Comparison of ENCODE assay signal across 1 cellular context in the genomic region with DNA sequence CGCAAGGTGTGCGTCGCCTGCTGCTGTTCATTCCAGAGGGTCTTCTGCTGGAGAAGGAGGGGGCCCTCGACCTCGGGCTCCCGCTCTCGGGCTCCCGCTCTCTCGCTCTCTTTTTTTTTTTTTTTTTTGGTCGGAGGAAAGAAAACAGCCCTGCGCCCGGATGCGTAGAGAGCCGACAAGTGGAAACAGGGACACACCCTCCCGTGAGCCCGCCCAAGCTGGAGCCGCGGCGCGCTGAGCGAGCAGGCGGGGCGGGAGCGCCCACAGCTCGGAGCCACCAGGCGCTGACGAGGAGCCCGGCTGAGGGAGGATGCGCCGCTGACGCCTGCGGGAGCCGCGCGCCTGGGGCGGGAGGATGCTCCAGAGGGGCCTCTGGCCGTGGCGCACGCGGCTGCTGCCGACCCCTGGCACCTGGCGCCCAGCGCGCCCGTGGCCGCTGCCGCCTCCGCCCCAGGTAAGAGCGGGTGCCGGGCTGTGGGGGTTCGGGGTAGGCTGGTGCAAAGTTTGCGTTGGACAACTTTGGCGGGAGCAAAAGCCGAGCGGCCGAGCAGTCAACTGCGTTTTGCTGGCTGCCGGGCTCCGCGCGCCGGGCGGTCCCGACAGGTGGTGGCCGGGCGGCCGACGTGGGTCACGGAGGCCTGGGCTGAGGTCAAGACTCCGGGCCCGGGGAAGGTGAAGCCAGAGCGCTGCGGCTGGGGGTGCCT.
TF ChIP-seq lines count a peak whose summit lies in the region.

A gene with protein sequence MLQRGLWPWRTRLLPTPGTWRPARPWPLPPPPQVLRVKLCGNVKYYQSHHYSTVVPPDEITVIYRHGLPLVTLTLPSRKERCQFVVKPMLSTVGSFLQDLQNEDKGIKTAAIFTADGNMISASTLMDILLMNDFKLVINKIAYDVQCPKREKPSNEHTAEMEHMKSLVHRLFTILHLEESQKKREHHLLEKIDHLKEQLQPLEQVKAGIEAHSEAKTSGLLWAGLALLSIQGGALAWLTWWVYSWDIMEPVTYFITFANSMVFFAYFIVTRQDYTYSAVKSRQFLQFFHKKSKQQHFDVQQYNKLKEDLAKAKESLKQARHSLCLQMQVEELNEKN (plus strand): TSS at position 264 of the 704 bp plus-strand sequence. CDS start 92 bp downstream, at position 356.

TF ChIP-seq in K562, 482 proteins besides CTCF, POLR2A, EP300 and RAD21 (continued from another document and continues in another):
- no peak for TF ChIP-seq ZNF507 (tag; conservative IDR thresholded peaks at IDR 0.05)
- peak; percentile 47 for TF ChIP-seq TBP (optimal IDR thresholded peaks at IDR 0.05; ENCODE audit: low read depth, low read length)
- no peak for TF ChIP-seq TRIM28 (IDR thresholded peaks at IDR 0.05)
- TF ChIP-seq CBX8 (IDR thresholded peaks at IDR 0.05; ENCODE audit: borderline replicate concordance, extremely low read depth, low read depth, low read length, poor library complexity, severe bottlenecking), result no peak
- TF ChIP-seq FOXA1 (IDR thresholded peaks at IDR 0.05; ENCODE audit: borderline replicate concordance), result no peak
- TF ChIP-seq NR3C1 (CRISPR knock-in tag; IDR thresholded peaks at IDR 0.05), result no peak; the same call in 1 of the 2 replicates
- peak; percentile 69 for TF ChIP-seq CCNT2 (IDR thresholded peaks at IDR 0.05; ENCODE audit: borderline replicate concordance, extremely low read depth, insufficient read length, low read depth, low read length)
- no peak for TF ChIP-seq KDM1A (IDR thresholded peaks at IDR 0.05)
- TF ChIP-seq ZNF3 (CRISPR knock-in tag; IDR thresholded peaks at IDR 0.05), result no peak
- TF ChIP-seq HNRNPL (IDR thresholded peaks at IDR 0.05; ENCODE audit: low read depth, low read length), result no peak
- TF ChIP-seq PTRF (tag; IDR thresholded peaks at IDR 0.05), result no peak
- peak; percentile 52; the same call in 1 of the 2 replicates for TF ChIP-seq ZNF740 (CRISPR knock-in tag; IDR thresholded peaks at IDR 0.05)
- no peak for TF ChIP-seq ZNF740 (tag; IDR thresholded peaks at IDR 0.05)
- TF ChIP-seq UBTF (IDR thresholded peaks at IDR 0.05; ENCODE audit: borderline replicate concordance in 1 of 2, low read depth in 2 of 2, low read length in 2 of 2), result peak; percentile 76 to 84; a peak in 3 of 4 replicates
- no peak for TF ChIP-seq ZNF311 (CRISPR knock-in tag; IDR thresholded peaks at IDR 0.05)
- TF ChIP-seq ARNT (IDR thresholded peaks at IDR 0.05), result no peak
- TF ChIP-seq SP1 (CRISPR knock-in tag; IDR thresholded peaks at IDR 0.05), result no peak
- TF ChIP-seq MTA2 (IDR thresholded peaks at IDR 0.05; ENCODE audit: low read depth), result no peak
- TF ChIP-seq ZNF354B (CRISPR knock-in tag; IDR thresholded peaks at IDR 0.05), result no peak
- no peak for TF ChIP-seq USF1 (CRISPR knock-in tag; IDR thresholded peaks at IDR 0.05)
- no peak for TF ChIP-seq GTF2F1 (IDR thresholded peaks at IDR 0.05; ENCODE audit: low read depth, low read length)
- TF ChIP-seq CBX1 (IDR thresholded peaks at IDR 0.05; ENCODE audit: low read depth), result no peak
- TF ChIP-seq NONO (IDR thresholded peaks at IDR 0.05; ENCODE audit: low read depth in 2 of 2, low read length in 1 of 2), result peak; percentile 15 to 22; a peak in 2 of 4 replicates
- no peak for TF ChIP-seq FOXA3 (CRISPR knock-in tag; conservative IDR thresholded peaks at IDR 0.05 in 1 of 2, IDR thresholded peaks at IDR 0.05 in 1 of 2)
- TF ChIP-seq ZNF583 (CRISPR knock-in tag; IDR thresholded peaks at IDR 0.05), result no peak
- TF ChIP-seq CREB3 (tag; conservative IDR thresholded peaks at IDR 0.05; ENCODE audit: low read depth), result no peak
- TF ChIP-seq BRD9 (IDR thresholded peaks at IDR 0.05; ENCODE audit: low read depth, partially characterized antibody), result no peak
- TF ChIP-seq ZNF551 (CRISPR knock-in tag; IDR thresholded peaks at IDR 0.05), result no peak
- no peak for TF ChIP-seq SNRNP70 (optimal IDR thresholded peaks at IDR 0.05; ENCODE audit: low read depth, low read length)
- no peak for TF ChIP-seq RBM14 (IDR thresholded peaks at IDR 0.05; ENCODE audit: borderline replicate concordance, insufficient read depth, low read depth, low read length)
- TF ChIP-seq ZBTB2 (IDR thresholded peaks at IDR 0.05), result no peak
- no peak for TF ChIP-seq RBM34 (IDR thresholded peaks at IDR 0.05; ENCODE audit: borderline replicate concordance, insufficient read depth, low read length)
- no peak for TF ChIP-seq ZNF224 (CRISPR knock-in tag; IDR thresholded peaks at IDR 0.05)
- no peak for TF ChIP-seq AFF1 (IDR thresholded peaks at IDR 0.05; ENCODE audit: low read depth in 1 of 2, partially characterized antibody in 2 of 2)
- no peak for TF ChIP-seq DNMT1 (IDR thresholded peaks at IDR 0.05)
- no peak for TF ChIP-seq SMARCB1 (IDR thresholded peaks at IDR 0.05; ENCODE audit: insufficient read length, low read depth)
- TF ChIP-seq, protein P1, sequence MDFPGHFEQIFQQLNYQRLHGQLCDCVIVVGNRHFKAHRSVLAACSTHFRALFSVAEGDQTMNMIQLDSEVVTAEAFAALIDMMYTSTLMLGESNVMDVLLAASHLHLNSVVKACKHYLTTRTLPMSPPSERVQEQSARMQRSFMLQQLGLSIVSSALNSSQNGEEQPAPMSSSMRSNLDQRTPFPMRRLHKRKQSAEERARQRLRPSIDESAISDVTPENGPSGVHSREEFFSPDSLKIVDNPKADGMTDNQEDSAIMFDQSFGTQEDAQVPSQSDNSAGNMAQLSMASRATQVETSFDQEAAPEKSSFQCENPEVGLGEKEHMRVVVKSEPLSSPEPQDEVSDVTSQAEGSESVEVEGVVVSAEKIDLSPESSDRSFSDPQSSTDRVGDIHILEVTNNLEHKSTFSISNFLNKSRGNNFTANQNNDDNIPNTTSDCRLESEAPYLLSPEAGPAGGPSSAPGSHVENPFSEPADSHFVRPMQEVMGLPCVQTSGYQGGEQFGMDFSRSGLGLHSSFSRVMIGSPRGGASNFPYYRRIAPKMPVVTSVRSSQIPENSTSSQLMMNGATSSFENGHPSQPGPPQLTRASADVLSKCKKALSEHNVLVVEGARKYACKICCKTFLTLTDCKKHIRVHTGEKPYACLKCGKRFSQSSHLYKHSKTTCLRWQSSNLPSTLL (IDR thresholded peaks at IDR 0.05), result no peak
- TF ChIP-seq ZNF76 (CRISPR knock-in tag; IDR thresholded peaks at IDR 0.05; ENCODE audit: borderline replicate concordance), result no peak
- TF ChIP-seq NFATC3 (IDR thresholded peaks at IDR 0.05), result no peak
- TF ChIP-seq, protein P2, sequence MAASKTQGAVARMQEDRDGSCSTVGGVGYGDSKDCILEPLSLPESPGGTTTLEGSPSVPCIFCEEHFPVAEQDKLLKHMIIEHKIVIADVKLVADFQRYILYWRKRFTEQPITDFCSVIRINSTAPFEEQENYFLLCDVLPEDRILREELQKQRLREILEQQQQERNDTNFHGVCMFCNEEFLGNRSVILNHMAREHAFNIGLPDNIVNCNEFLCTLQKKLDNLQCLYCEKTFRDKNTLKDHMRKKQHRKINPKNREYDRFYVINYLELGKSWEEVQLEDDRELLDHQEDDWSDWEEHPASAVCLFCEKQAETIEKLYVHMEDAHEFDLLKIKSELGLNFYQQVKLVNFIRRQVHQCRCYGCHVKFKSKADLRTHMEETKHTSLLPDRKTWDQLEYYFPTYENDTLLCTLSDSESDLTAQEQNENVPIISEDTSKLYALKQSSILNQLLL (CRISPR knock-in tag; IDR thresholded peaks at IDR 0.05; ENCODE audit: borderline replicate concordance), result no peak
- TF ChIP-seq ID3 (CRISPR knock-in tag; IDR thresholded peaks at IDR 0.05), result no peak
- TF ChIP-seq ID3 (tag; IDR thresholded peaks at IDR 0.05), result peak; percentile 17; the same call in 1 of the 2 replicates
- TF ChIP-seq ZNF668 (CRISPR knock-in tag; IDR thresholded peaks at IDR 0.05), result no peak
- no peak for TF ChIP-seq ZNF121 (CRISPR knock-in tag; conservative IDR thresholded peaks at IDR 0.05)
- no peak for TF ChIP-seq ZNF232 (CRISPR knock-in tag; IDR thresholded peaks at IDR 0.05)
- TF ChIP-seq SMARCC2 (IDR thresholded peaks at IDR 0.05; ENCODE audit: low read depth), result no peak
- TF ChIP-seq KLF6 (CRISPR knock-in tag; IDR thresholded peaks at IDR 0.05; ENCODE audit: borderline replicate concordance), result no peak
- no peak for TF ChIP-seq DMBX1 (CRISPR knock-in tag; IDR thresholded peaks at IDR 0.05; ENCODE audit: borderline replicate concordance)
- peak; percentile 55 for TF ChIP-seq MAX (CRISPR knock-in tag; IDR thresholded peaks at IDR 0.05)
- TF ChIP-seq NCOA6 (IDR thresholded peaks at IDR 0.05), result no peak
- no peak for TF ChIP-seq ZNF586 (CRISPR knock-in tag; conservative IDR thresholded peaks at IDR 0.05)
- TF ChIP-seq ZNF324 (CRISPR knock-in tag; IDR thresholded peaks at IDR 0.05), result no peak
- no peak for TF ChIP-seq ZNF140 (CRISPR knock-in tag; IDR thresholded peaks at IDR 0.05)
- no peak for TF ChIP-seq EGR1 (conservative IDR thresholded peaks at IDR 0.05)
